Comparison of ENCODE assay signal across 20 cellular contexts in genomic region chr16:64153718-64154117, GRCh38.
DNase-seq lines count a peak whose midpoint lies in the region; ATAC-seq, FAIRE-seq and TF ChIP-seq lines count a peak whose summit lies in the region.
"Had no signal": no experiment of that assay in that cellular context is flagged by ENCODE, and none has a peak within 500 bp of the region (broad histone marks: within the 10 kb centered on the region; RNA-seq: fewer than 3 reads in every experiment).

No MANE protein-coding gene starts in this region.

- H3K9me3 ChIP-seq in astrocyte (ENCODE audit: insufficient read depth, low read depth, low read length) (no peaks in the 10 kb centered on the region), esophagus squamous epithelium (no peaks in the 10 kb centered on the region)

- H3K4me2 ChIP-seq in astrocyte (ENCODE audit: low read length): no peak overlapping the region

- peak; percentile 52 for DNase-seq in AG10803 (ENCODE audit: low read depth)
- DNase-seq in HPDE6-E6E7 (ENCODE audit: extremely low spot score): peak; percentile 64
- DNase-seq in astrocyte (ENCODE audit: low read depth): peak; percentile 46
- DNase-seq in iris pigment epithelial cell (ENCODE audit: low read depth): peak; percentile 55
- no peak for DNase-seq in islet precursor cell
- DNase-seq in activated CD4-positive, CD25-positive, alpha-beta regulatory T cell treated with anti-CD3 and anti-CD28 coated beads, Interleukin-2, amount 50 U/mL, for 72 hours: no peak
- no peak for DNase-seq in esophagus squamous epithelium (lab: John Stamatoyannopoulos, UW)
- DNase-seq: activated CD4-positive, alpha-beta T cell treated with anti-CD3 and anti-CD28 coated beads, Interleukin-2, amount 10 ng/mL, durations not matched to agents 24 days and 14 days; activated naive CD4-positive, alpha-beta T cell treated with anti-CD3 and anti-CD28 coated beads for 36 hours; CD4-positive, alpha-beta T cell; DMS53; kidney glomerular epithelial cell; NCI-H1930; NK-92 treated with Interleukin-12 subunit alpha and Interleukin-12 subunit beta, amount 100 ng/mL, for 24 hours; SIG-M5; stimulated activated naive CD8-positive, alpha-beta T cell treated with anti-CD3 and anti-CD28 coated beads, Interleukin-15, Interleukin-2, amounts not matched to agents 100 U/mL and 50 U/mL, for 24 hours had no signal

- H3K36me3 ChIP-seq in astrocyte (ENCODE audit: insufficient read depth, low read length): no peaks in the 10 kb centered on the region
- H3K36me3 ChIP-seq in esophagus squamous epithelium: no peaks in the 10 kb centered on the region

- peaks cover 29% of the 10 kb centered on the region for H3K4me1 Mint-ChIP-seq in astrocyte (ENCODE audit: low read depth, unreplicated experiment)
- H3K4me1 Mint-ChIP-seq: activated CD4-positive, alpha-beta T cell treated with anti-CD3 and anti-CD28 coated beads, Interleukin-2, amount 10 ng/mL, durations not matched to agents 24 days and 14 days; mesothelial cell of epicardium had no signal

- intact Hi-C loops in esophagus squamous epithelium (cut with DNase I): no loop called here

- H3K27ac Mint-ChIP-seq in astrocyte (ENCODE audit: unreplicated experiment): peak overlapping the region; percentile 35
- H3K27ac Mint-ChIP-seq: activated CD4-positive, alpha-beta T cell treated with anti-CD3 and anti-CD28 coated beads, Interleukin-2, amount 10 ng/mL, durations not matched to agents 24 days and 14 days; activated naive CD4-positive, alpha-beta T cell treated with anti-CD3 and anti-CD28 coated beads for 36 hours; CD4-positive, alpha-beta T cell; dendritic cell treated with granulocyte-macrophage colony-stimulating factor and Interleukin-4, amounts not matched to agents 40 ng/mL and 50 ng/mL, for 4 days; mesothelial cell of epicardium had no signal

- H2AFZ ChIP-seq in astrocyte (ENCODE audit: low read depth, low read length): no peak overlapping the region

- 44 to 62% methylated on average over 3 of the region's 3 CpGs for WGBS in esophagus squamous epithelium, 2 donors

- H3K4me3 ChIP-seq in AG10803 (ENCODE audit: low read length) (no peak overlapping the region), astrocyte (ENCODE audit: insufficient read depth, low read depth, low read length) (no peak overlapping the region), esophagus squamous epithelium (no peak overlapping the region)

- no peaks in the 10 kb centered on the region for H3K36me3 Mint-ChIP-seq in astrocyte (ENCODE audit: low read depth, unreplicated experiment)
- H3K36me3 Mint-ChIP-seq: mesothelial cell of epicardium had no signal

- H3K27me3 ChIP-seq in astrocyte (ENCODE audit: insufficient read depth, low read length): no peaks in the 10 kb centered on the region
- H3K27me3 ChIP-seq in esophagus squamous epithelium: no peaks in the 10 kb centered on the region

- H3K4me1 ChIP-seq in astrocyte (ENCODE audit: insufficient read depth, low read length): no peaks in the 10 kb centered on the region
- H3K4me1 ChIP-seq in esophagus squamous epithelium: no peaks in the 10 kb centered on the region

- FAIRE-seq in astrocyte (lab: Jason Lieb, UNC): no peak
- FAIRE-seq: GM18507 had no signal

- TF ChIP-seq POLR2A in esophagus squamous epithelium (IDR thresholded peaks at IDR 0.05): no peak

- no peak overlapping the region for H3K4me3 Mint-ChIP-seq in astrocyte (ENCODE audit: unreplicated experiment)
- H3K4me3 Mint-ChIP-seq: activated CD4-positive, alpha-beta T cell treated with anti-CD3 and anti-CD28 coated beads, Interleukin-2, amount 10 ng/mL, durations not matched to agents 24 days and 14 days; activated naive CD4-positive, alpha-beta T cell treated with anti-CD3 and anti-CD28 coated beads for 36 hours; CD4-positive, alpha-beta T cell; dendritic cell treated with granulocyte-macrophage colony-stimulating factor and Interleukin-4, amounts not matched to agents 40 ng/mL and 50 ng/mL, for 4 days; mesothelial cell of epicardium had no signal

- peaks cover 3% of the 10 kb centered on the region for H3K9me3 Mint-ChIP-seq in astrocyte (ENCODE audit: unreplicated experiment)
- H3K9me3 Mint-ChIP-seq: dendritic cell treated with granulocyte-macrophage colony-stimulating factor and Interleukin-4, amounts not matched to agents 40 ng/mL and 50 ng/mL, for 4 days had no signal

- H3K27ac ChIP-seq in astrocyte (ENCODE audit: low read depth, low read length): no peak overlapping the region
- no peak overlapping the region for H3K27ac ChIP-seq in esophagus squamous epithelium

- H3K27me3 Mint-ChIP-seq in astrocyte (ENCODE audit: low read depth, unreplicated experiment): no peaks in the 10 kb centered on the region
- H3K27me3 Mint-ChIP-seq: activated CD4-positive, alpha-beta T cell treated with anti-CD3 and anti-CD28 coated beads, Interleukin-2, amount 10 ng/mL, durations not matched to agents 24 days and 14 days; CD4-positive, alpha-beta T cell; dendritic cell treated with granulocyte-macrophage colony-stimulating factor and Interleukin-4, amounts not matched to agents 40 ng/mL and 50 ng/mL, for 4 days had no signal

- H3K79me2 ChIP-seq in astrocyte (ENCODE audit: insufficient read depth, low read length): no peaks in the 10 kb centered on the region

- no peak overlapping the region for H3K9ac ChIP-seq in astrocyte (ENCODE audit: low read length)

- no peak for TF ChIP-seq CTCF in AG10803 (conservative IDR thresholded peaks at IDR 0.05; ENCODE audit: low read length)
- no peak for TF ChIP-seq CTCF in astrocyte (IDR thresholded peaks at IDR 0.05; ENCODE audit: insufficient read depth, low read depth, low read length)
- no peak for TF ChIP-seq CTCF in esophagus squamous epithelium (IDR thresholded peaks at IDR 0.05)

- H4K20me1 ChIP-seq in astrocyte (ENCODE audit: insufficient read depth, low read length): no peaks in the 10 kb centered on the region

- no peak for ATAC-seq in GM19395 (IDR thresholded peaks at IDR 0.05; ENCODE audit: unreplicated experiment)
- ATAC-seq: stimulated activated naive CD8-positive, alpha-beta T cell treated with anti-CD3 and anti-CD28 coated beads, Interleukin-15, Interleukin-2, amounts not matched to agents 100 U/mL and 50 U/mL, for 24 hours had no signal

Comparison
In these comparisons a context has a peak if more than half of its experiments do, and no peak if none do; other contexts are left out.
1. DNase-seq: peak in AG10803 (single experiment), HPDE6-E6E7 (single experiment), astrocyte (single experiment) and iris pigment epithelial cell (single experiment); none in islet precursor cell (single experiment), activated CD4-positive, CD25-positive, alpha-beta regulatory T cell treated with anti-CD3 and anti-CD28 coated beads, Interleukin-2, amount 50 U/mL, for 72 hours (single experiment) and esophagus squamous epithelium (single experiment).